ENCODE assay signal across 8 cellular contexts in the genomic region with DNA sequence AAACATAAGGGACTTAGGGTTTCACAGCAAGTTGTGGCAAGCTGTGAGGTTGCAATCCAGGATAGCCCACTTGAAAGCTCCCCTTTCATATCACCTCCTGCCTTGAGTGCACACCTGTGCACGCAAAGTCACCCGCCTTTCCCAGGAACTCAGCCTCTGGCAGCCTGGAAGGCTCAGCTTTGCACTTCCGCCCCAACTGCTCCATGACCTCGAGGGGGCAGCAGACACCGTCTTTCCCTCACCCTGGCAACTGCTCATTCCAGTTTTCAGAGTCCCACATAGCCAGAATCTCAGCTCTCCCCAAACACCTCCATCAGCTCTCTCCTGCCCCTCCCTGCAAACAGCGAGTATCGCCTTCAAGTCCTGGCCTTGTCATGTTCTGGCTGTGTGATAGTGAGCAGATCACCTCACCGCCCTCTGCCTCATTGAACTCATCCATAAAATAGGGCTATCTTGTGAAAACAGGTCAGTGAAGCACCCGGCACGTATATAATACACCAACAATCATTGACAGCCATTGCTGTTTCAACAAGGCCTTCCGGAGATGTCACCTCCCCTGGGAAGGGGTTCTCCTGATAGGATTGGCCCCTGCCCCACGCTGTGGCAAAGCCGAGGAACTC. TPM values are rescaled to one million over a fixed set of nuclear protein-coding genes. Genes with fewer than 3 reads are reported as not detected.
DNase-seq lines count a peak whose midpoint lies in the region; ATAC-seq and TF ChIP-seq lines count a peak whose summit lies in the region.

No MANE protein-coding gene starts in this region.

- TF ChIP-seq CTCF in C4-2B (conservative IDR thresholded peaks at IDR 0.05) = peak; percentile 96
- peak; percentile 93 for TF ChIP-seq CTCF in HFFc6 (IDR thresholded peaks at IDR 0.05)

- peaks cover 39% of the 10 kb centered on the region for H3K4me1 Mint-ChIP-seq in HFFc6 (ENCODE audit: low read depth)
- peaks cover 32% of the 10 kb centered on the region for H3K4me1 Mint-ChIP-seq in activated CD4-positive, alpha-beta T cell treated with anti-CD3 and anti-CD28 coated beads for 36 hours

- CTCF ChIA-PET in activated CD4-positive, alpha-beta T cell treated with anti-CD3 and anti-CD28 coated beads for 36 hours (lab: Charles Lee) = interaction anchor here (0.6 to 10.7 kb wide), 33 partner anchors 9 to 344 kb away, joined by 3 to 284 read pairs (median 4); a partner anchor contains a TSS

- H3K27ac ChIP-seq in C4-2B = no peak overlapping the region

- peak; percentile 16 for ATAC-seq in activated CD4-positive, alpha-beta T cell treated with anti-CD3 and anti-CD28 coated beads for 36 hours
- ATAC-seq in HG03457 (IDR thresholded peaks at IDR 0.05; ENCODE audit: unreplicated experiment) = no peak

- DNase-seq in HFFc6 = peak; percentile 86
- DNase-seq in NCI-H524 (lab: John Stamatoyannopoulos, UW) = peak; percentile 91 to 93
- DNase-seq in activated CD4-positive, alpha-beta T cell treated with anti-CD3 and anti-CD28 coated beads for 36 hours = peak; percentile 90
- peak; percentile 75 to 94 for DNase-seq in cerebellar nuclear complex (lab: John Stamatoyannopoulos, UW)
- peak; percentile 97 for DNase-seq in left kidney (ENCODE audit: low read depth, low spot score)
- DNase-seq in stimulated activated CD4-positive, alpha-beta T cell treated with anti-CD3 and anti-CD28 coated beads, Interleukin-4, amount 100 ng/mL, for 24 hours = peak; percentile 86

- H3K4me3 Mint-ChIP-seq in HFFc6 = no peak overlapping the region
- H3K4me3 Mint-ChIP-seq in activated CD4-positive, alpha-beta T cell treated with anti-CD3 and anti-CD28 coated beads for 36 hours = no peak overlapping the region

- H3K36me3 Mint-ChIP-seq in HFFc6 (ENCODE audit: low read depth) = no peaks in the 10 kb centered on the region
- no peaks in the 10 kb centered on the region for H3K36me3 Mint-ChIP-seq in activated CD4-positive, alpha-beta T cell treated with anti-CD3 and anti-CD28 coated beads for 36 hours (ENCODE audit: low read depth)

- intact Hi-C loops in activated CD4-positive, alpha-beta T cell treated with anti-CD3 and anti-CD28 coated beads for 36 hours (cut with DNase I, micrococcal nuclease) = loop anchor here (1.0 kb wide), 4 partner anchors 152 to 321 kb away; no protein-coding TSS in a partner anchor

- H3K27ac Mint-ChIP-seq in HFFc6 = peak overlapping the region; percentile 38
- peak overlapping the region; percentile 10 for H3K27ac Mint-ChIP-seq in activated CD4-positive, alpha-beta T cell treated with anti-CD3 and anti-CD28 coated beads for 36 hours

- POLR2A ChIA-PET in activated CD4-positive, alpha-beta T cell treated with anti-CD3 and anti-CD28 coated beads for 36 hours (lab: Charles Lee) = interaction anchor here (0.6 kb wide), 2 partner anchors 143 to 166 kb away, joined by 3 read pairs; no protein-coding TSS in a partner anchor

- H3K27me3 Mint-ChIP-seq in HFFc6 (ENCODE audit: insufficient read depth) = peaks cover 6% of the 10 kb centered on the region
- H3K27me3 Mint-ChIP-seq in activated CD4-positive, alpha-beta T cell treated with anti-CD3 and anti-CD28 coated beads for 36 hours = no peaks in the 10 kb centered on the region

- H3K9me3 Mint-ChIP-seq in HFFc6 = no peaks in the 10 kb centered on the region
- H3K9me3 Mint-ChIP-seq in activated CD4-positive, alpha-beta T cell treated with anti-CD3 and anti-CD28 coated beads for 36 hours (ENCODE audit: low read depth) = no peaks in the 10 kb centered on the region

RNA-seq across cellular contexts. Expression of a gene that starts 32.2 kb away (rescaled TPM):
- 1 to 10 TPM; 2.4 to 8.8 (median 3.4) TPM for total RNA-seq in HFFc6 (2021; fragmentation: NEBNext Ultra II Directional; extraction: Animal tissue kit (Norgen Biotek cat#: 25700))
- 100 to 1,000 TPM in 1 of 2 experiments, 10 to 100 TPM in 1; 75.5 to 130 TPM for total RNA-seq in activated CD4-positive, alpha-beta T cell treated with anti-CD3 and anti-CD28 coated beads for 36 hours

Comparison
In these comparisons a context has a peak if more than half of its experiments do, and no peak if none do; other contexts are left out.
1. RNA of a gene that starts 32.2 kb away (total RNA-seq): 75.5 to 130 TPM in activated CD4-positive, alpha-beta T cell treated with anti-CD3 and anti-CD28 coated beads for 36 hours; 2.4 to 8.8 TPM in HFFc6; every median in the first group is over 4 times any median in the second.
2. Peak in every context shown above with its lines, with median percentiles within 50 percentile points of each other: DNase-seq.